Comparison of ENCODE assay signal across 1 cellular context in the genomic region with DNA sequence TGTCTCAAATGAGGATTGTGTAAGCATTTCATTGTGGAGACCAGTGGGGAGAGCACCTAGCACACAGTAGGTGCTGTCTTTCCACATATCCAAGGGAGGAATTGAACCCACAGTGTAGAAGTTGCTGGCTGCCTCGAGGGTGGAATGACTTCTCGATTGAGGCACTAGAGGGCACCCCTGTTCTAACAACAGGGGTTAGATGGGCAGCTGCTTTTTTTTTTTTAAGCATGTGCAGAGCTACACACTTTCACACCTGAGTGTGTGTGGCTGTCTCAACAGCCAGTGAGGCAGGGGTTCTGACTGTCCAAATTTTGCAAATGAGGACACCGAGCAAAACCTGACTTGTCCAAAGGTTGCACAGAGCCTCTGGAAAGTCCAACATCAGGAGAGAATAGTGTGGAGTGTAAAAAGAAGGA.
TF ChIP-seq lines count a peak whose summit lies in the region.

No MANE protein-coding gene starts in this region.

TF ChIP-seq in endothelial cell of umbilical vein, 7 proteins besides CTCF, POLR2A, EP300 and RAD21:
- TF ChIP-seq JUN (IDR thresholded peaks at IDR 0.05; ENCODE audit: borderline replicate concordance, insufficient read depth, insufficient read length, low read depth) (no peak), GATA2 (IDR thresholded peaks at IDR 0.05; ENCODE audit: insufficient read depth, insufficient read length, low read depth, low read length) (no peak), FOS (IDR thresholded peaks at IDR 0.05; ENCODE audit: borderline replicate concordance, insufficient read depth, low read length) (no peak), EZH2 (IDR thresholded peaks at IDR 0.05; ENCODE audit: borderline replicate concordance, low read depth, low read length, severe bottlenecking) (no peak)
